Comparison of ENCODE assay signal across 11 cellular contexts in the genomic region with DNA sequence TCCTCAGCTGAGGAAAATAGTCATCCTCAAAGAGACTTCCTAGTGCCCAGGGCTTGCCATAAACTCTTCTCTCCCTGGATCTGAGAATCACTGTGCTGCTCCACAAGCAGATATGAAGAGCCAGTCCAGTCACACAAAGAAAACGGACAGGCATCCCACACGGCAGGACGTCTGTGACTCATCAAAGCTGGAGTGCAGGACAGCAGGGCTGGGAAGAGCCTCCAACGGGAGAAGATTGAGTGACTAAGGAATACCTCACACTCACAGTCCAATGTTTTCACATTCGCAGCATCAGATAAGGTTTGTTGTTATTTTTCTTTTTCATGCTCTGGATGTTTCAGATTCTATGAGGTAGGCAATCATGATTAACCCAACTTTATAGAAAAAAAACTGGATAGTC. TPM values are rescaled to one million over a fixed set of nuclear protein-coding genes. Genes with fewer than 3 reads are reported as not detected.
A peak's percentile ranks its signal among the peaks of the same experiment; 100 is the strongest.
DNase-seq lines count a peak whose midpoint lies in the region; ATAC-seq and TF ChIP-seq lines count a peak whose summit lies in the region.
"Had no signal": no experiment of that assay in that cellular context is flagged by ENCODE, and none has a peak within 500 bp of the region (broad histone marks: within the 10 kb centered on the region; RNA-seq: fewer than 3 reads in every experiment).

No MANE protein-coding gene starts in this region.

- H3K4me3 ChIP-seq in MG63, result no peak overlapping the region
- no peak overlapping the region for H3K4me3 ChIP-seq in choroid plexus epithelial cell (ENCODE audit: low read depth, low read length)
- H3K4me3 ChIP-seq: ovary had no signal

- peaks cover 3% of the 10 kb centered on the region for H3K4me1 Mint-ChIP-seq in neural crest cell

- no peak for TF ChIP-seq CTCF in choroid plexus epithelial cell (conservative IDR thresholded peaks at IDR 0.05; ENCODE audit: low read depth, low read length)
- TF ChIP-seq CTCF in neural crest cell (conservative IDR thresholded peaks at IDR 0.05), result no peak

- H3K36me3 ChIP-seq in MG63, result peaks cover 24% of the 10 kb centered on the region
- H3K36me3 ChIP-seq: ovary had no signal

- ATAC-seq in GM18858 (IDR thresholded peaks at IDR 0.05; ENCODE audit: unreplicated experiment) (no peak), GM21717 (IDR thresholded peaks at IDR 0.05; ENCODE audit: unreplicated experiment) (no peak)

- H3K36me3 Mint-ChIP-seq in neural crest cell (ENCODE audit: low read depth), result no peaks in the 10 kb centered on the region

- H3K27ac Mint-ChIP-seq in neural crest cell (ENCODE audit: unreplicated experiment), result peak overlapping the region; percentile 73

- DNase-seq in DMS53 treated with DMSO at 0.1 percent for 48 hours (lab: John Stamatoyannopoulos, UW; ENCODE audit: unreplicated experiment) (peak; percentile 12), MG63 (peak; percentile 94), choroid plexus epithelial cell (ENCODE audit: low read depth) (peak; percentile 94), neural crest cell (ENCODE audit: low read depth, low spot score) (no peak), SHP77 treated with DMSO at 0.1 percent for 48 hours (lab: John Stamatoyannopoulos, UW) (no peak), HuH-7 (ENCODE audit: low spot score) (no peak)
- DNase-seq: activated CD4-positive, alpha-beta T cell treated with anti-CD3 and anti-CD28 coated beads, Interleukin-2, amount 50 U/mL, for 4 hours; aorta; ovary had no signal

- no peak overlapping the region for H3K4me3 Mint-ChIP-seq in neural crest cell

- H3K27me3 Mint-ChIP-seq in neural crest cell (ENCODE audit: low read depth), result no peaks in the 10 kb centered on the region

- no peaks in the 10 kb centered on the region for H3K9me3 Mint-ChIP-seq in neural crest cell

- no peaks in the 10 kb centered on the region for H3K27me3 ChIP-seq in MG63
- H3K27me3 ChIP-seq: ovary had no signal

- H3K9me3 ChIP-seq in MG63, result peaks cover 3% of the 10 kb centered on the region; the same call in 1 of the 2 replicates
- H3K9me3 ChIP-seq: ovary had no signal

RNA-seq across cellular contexts. Expression of a gene that starts 57.8 kb away (rescaled TPM):
- 4.1 and 4.7 TPM in 2 replicates for total RNA-seq in MG63 (2014; rRNA removed; shearing (Covaris generic); ENCODE audit: low replicate concordance)
- 1.6 and 2.7 TPM in 2 replicates for total RNA-seq in neural crest cell

Comparison
In these comparisons a context has a peak if more than half of its experiments do, and no peak if none do; other contexts are left out.
1. DNase-seq: peak in DMS53 treated with DMSO at 0.1 percent for 48 hours (single experiment), MG63 (single experiment) and choroid plexus epithelial cell (single experiment); none in neural crest cell (single experiment), SHP77 treated with DMSO at 0.1 percent for 48 hours (single experiment) and HuH-7 (single experiment).